ENCODE assay signal across 8 cellular contexts in the genomic region with DNA sequence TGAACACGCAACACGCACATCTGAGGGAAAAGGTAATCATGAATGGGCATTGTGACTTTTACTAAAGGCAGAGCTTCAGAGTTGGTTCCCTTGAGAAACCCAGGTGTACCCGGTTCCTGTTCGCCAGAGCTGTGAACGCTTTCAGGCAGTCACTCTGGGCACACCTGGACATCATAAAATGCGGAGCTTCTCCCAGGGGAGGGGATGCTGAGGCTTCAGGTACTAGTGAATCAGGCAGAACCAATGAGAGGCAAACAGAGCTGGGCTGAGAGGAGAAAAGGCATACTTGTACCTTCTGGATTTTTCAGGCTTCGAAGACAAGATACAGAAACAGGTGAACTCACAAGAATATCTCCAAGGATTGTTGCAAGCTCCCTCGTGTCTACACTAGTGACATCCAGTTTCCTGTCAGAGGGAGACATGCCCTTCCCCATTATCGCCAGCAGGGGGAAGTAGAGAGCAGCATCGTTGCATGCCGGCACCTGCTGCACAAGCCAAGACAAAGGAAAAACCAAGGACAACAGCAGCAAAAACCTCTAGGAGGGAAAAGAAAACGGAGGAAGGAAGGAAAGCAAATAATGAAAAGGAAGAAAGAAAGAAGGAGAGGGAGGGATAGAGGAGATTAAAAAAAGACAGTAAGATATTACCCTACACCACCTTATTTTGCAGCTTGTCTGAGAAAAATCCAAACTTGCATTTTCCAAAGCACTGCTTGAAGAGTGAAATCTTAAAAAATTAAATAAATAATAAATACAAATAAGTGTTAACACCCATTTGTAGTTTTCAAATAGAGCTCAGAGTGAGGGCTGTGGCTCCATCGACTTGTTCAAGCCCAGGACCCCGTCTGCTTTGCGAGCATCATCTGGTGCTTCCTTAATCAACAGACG. TPM values are rescaled to one million over a fixed set of nuclear protein-coding genes. Genes with fewer than 3 reads are reported as not detected.
DNase-seq lines count a peak whose midpoint lies in the region; ATAC-seq, FAIRE-seq and TF ChIP-seq lines count a peak whose summit lies in the region.

No MANE protein-coding gene starts in this region.

- TF ChIP-seq POLR2A in transverse colon (IDR thresholded peaks at IDR 0.05), result no peak

- H3K27ac ChIP-seq in pancreas, result no peak overlapping the region
- no peak overlapping the region for H3K27ac ChIP-seq in transverse colon

- H3K36me3 ChIP-seq in BJ (ENCODE audit: control insufficient read depth, insufficient read depth, low read length) (no peaks in the 10 kb centered on the region), MG63 (no peaks in the 10 kb centered on the region), pancreas (no peaks in the 10 kb centered on the region), transverse colon (no peaks in the 10 kb centered on the region)

- peaks cover 3% of the 10 kb centered on the region for H3K27me3 ChIP-seq in BJ (ENCODE audit: control insufficient read depth, insufficient read depth, low read length)
- H3K27me3 ChIP-seq in MG63, result peaks cover 5% of the 10 kb centered on the region; the same call in 1 of the 2 replicates
- no peaks in the 10 kb centered on the region for H3K27me3 ChIP-seq in pancreas
- H3K27me3 ChIP-seq in transverse colon, result peaks cover 25% of the 10 kb centered on the region

- CTCF ChIA-PET in BJ (lab: Yijun Ruan, JAX), result interaction anchor here (0.6 to 14.1 kb wide), 41 partner anchors 7 to 1599 kb away, joined by 3 to 196 read pairs (median 4); a partner anchor contains a TSS

- in situ Hi-C loops in SK-MEL-5 (cut with HindIII; ENCODE audit: low pct_unique_long_range_greater_than_20kb, low sequenced_read_pairs) (no loop called here), transverse colon (cut with MboI; ENCODE audit: low pct_ligation_motif_present in 1 of 4, low pct_unique_long_range_greater_than_20kb in 1 of 4, low sequenced_read_pairs in 3 of 4) (loop anchor here (10.0 to 25.0 kb wide), 3 partner anchors 197 to 547 kb away; a partner anchor contains a TSS)

- DNase-seq in BJ (ENCODE audit: low read depth) (no peak), MG63 (peak; percentile 65), SK-MEL-5 (ENCODE audit: low read depth, low spot score) (peak; percentile 77), germinal center (ENCODE audit: low spot score) (peak; percentile 84), pancreas (peak; percentile 67 to 87 (median 79)), transverse colon (peak; percentile 82)
- DNase-seq in activated effector memory CD4-positive, alpha-beta T cell treated with anti-CD3 and anti-CD28 coated beads, Interleukin-2, amount 50 U/mL, for 16 hours, result peak; percentile 89

- intact Hi-C loops in pancreas (cut with DNase I) (loop anchor here in 1 of 3 donors (5.0 to 10.0 kb wide), 2 partner anchors 140 to 207 kb away; no protein-coding TSS in a partner anchor), transverse colon (cut with DNase I; ENCODE audit: low total_unique reads) (loop anchor here (5.0 to 10.0 kb wide), 2 partner anchors 207 to 630 kb away; no protein-coding TSS in a partner anchor)

- peak; percentile 62 for ATAC-seq in GM19351 (IDR thresholded peaks at IDR 0.05; ENCODE audit: unreplicated experiment)
- ATAC-seq in pancreas, result peak; percentile 49 to 87 (median 82)

- TF ChIP-seq CTCF in BJ (IDR thresholded peaks at IDR 0.05; ENCODE audit: insufficient read depth, low read depth, low read length) (peak; percentile 99), pancreas (IDR thresholded peaks at IDR 0.05) (peak; percentile 91 to 97 (median 94)), transverse colon (IDR thresholded peaks at IDR 0.05) (peak; percentile 93 to 98 (median 98))

- 30 to 34% methylated on average over 16 of the region's 16 CpGs for WGBS in pancreas, 2 donors
- WGBS in transverse colon (ENCODE audit: low coverage in 1 of 2), 2 donors, result 26 to 33% methylated on average over 8 to 16 of the region's 16 CpGs

- no peak for TF ChIP-seq EP300 in transverse colon (IDR thresholded peaks at IDR 0.05; ENCODE audit: low read depth)

- POLR2A ChIA-PET in BJ (lab: Charles Lee), result interaction anchor here (0.5 kb wide), 2 partner anchors 18 to 174 kb away, joined by 3 to 7 read pairs; no protein-coding TSS in a partner anchor

- H3K4me3 ChIP-seq in BJ (ENCODE audit: low read depth, low read length), result no peak overlapping the region
- H3K4me3 ChIP-seq in MG63, result no peak overlapping the region
- H3K4me3 ChIP-seq in pancreas, result no peak overlapping the region
- H3K4me3 ChIP-seq in transverse colon, result no peak overlapping the region

- H3K4me1 ChIP-seq in pancreas (peaks cover 0 to 4% (median 0%) of the 10 kb centered on the region in 3 donors), transverse colon (peaks cover 0 to 11% (median 4%) of the 10 kb centered on the region in 4 donors)

- H3K9me3 ChIP-seq in MG63, result no peaks in the 10 kb centered on the region
- no peaks in the 10 kb centered on the region for H3K9me3 ChIP-seq in pancreas
- no peaks in the 10 kb centered on the region for H3K9me3 ChIP-seq in transverse colon

- FAIRE-seq in pancreas (lab: Jason Lieb, UNC), result no peak

RNA-seq across cellular contexts. Expression of a gene that starts 2.0 kb away (rescaled TPM):
- not detected in 2 replicates for polyA plus RNA-seq in BJ (2011; rRNA removed)
- not detected in 2 replicates for polyA minus RNA-seq in BJ (2011; rRNA and poly(A)+ RNA removed)
- total RNA-seq in MG63 (2014; rRNA removed; shearing (Covaris generic); ENCODE audit: low replicate concordance), result not detected in 2 replicates
- total RNA-seq in SK-MEL-5 (2014; rRNA removed; shearing (Covaris generic)), result not detected in 2 replicates
- polyA plus RNA-seq in SK-MEL-5 (2015; cell fraction: cytosol; rRNA removed), result not detected in 2 replicates
- not detected in 2 replicates for polyA plus RNA-seq in SK-MEL-5 (2015; cell fraction: nucleus; rRNA removed)
- total RNA-seq in pancreas, result 1 to 10 TPM in 1 of 6 donors, under 1 TPM in 2, not detected in 3; 0.12 to 1.8 (median 0.19) TPM
- polyA plus RNA-seq in pancreas, result under 1 TPM in 1 of 2 donors, not detected in 1; 0.30 TPM
- total RNA-seq in transverse colon, result not detected

RNA-seq across cellular contexts. Expression of a gene that starts 25.4 kb away (rescaled TPM):
- polyA plus RNA-seq in BJ (2011; rRNA removed) (not detected in 2 replicates), pancreas (not detected)
- not detected in 2 replicates for polyA minus RNA-seq in BJ (2011; rRNA and poly(A)+ RNA removed)
- total RNA-seq in MG63 (2014; rRNA removed; shearing (Covaris generic); ENCODE audit: low replicate concordance), result not detected in 2 replicates
- not detected in 2 replicates for total RNA-seq in SK-MEL-5 (2014; rRNA removed; shearing (Covaris generic))
- not detected in 2 replicates for polyA plus RNA-seq in SK-MEL-5 (2015; cell fraction: cytosol; rRNA removed)
- polyA plus RNA-seq in SK-MEL-5 (2015; cell fraction: nucleus; rRNA removed), result not detected in 2 replicates
- total RNA-seq in pancreas (not detected), transverse colon (not detected)

RNA-seq across cellular contexts. Expression of a gene that starts 44.3 kb away (rescaled TPM):
- polyA plus RNA-seq in BJ (2011; rRNA removed) (26.2 and 47.7 TPM in 2 replicates), pancreas (10 to 100 TPM; 37.1 to 52.6 TPM)
- 9.1 and 9.3 TPM in 2 replicates for polyA minus RNA-seq in BJ (2011; rRNA and poly(A)+ RNA removed)
- total RNA-seq in MG63 (2014; rRNA removed; shearing (Covaris generic); ENCODE audit: low replicate concordance), result 63.1 and 86.8 TPM in 2 replicates
- 153 and 164 TPM in 2 replicates for total RNA-seq in SK-MEL-5 (2014; rRNA removed; shearing (Covaris generic))
- 138 and 152 TPM in 2 replicates for polyA plus RNA-seq in SK-MEL-5 (2015; cell fraction: cytosol; rRNA removed)
- 141 and 145 TPM in 2 replicates for polyA plus RNA-seq in SK-MEL-5 (2015; cell fraction: nucleus; rRNA removed)
- total RNA-seq in pancreas (10 to 100 TPM; 21.9 to 33.2 (median 30.2) TPM), transverse colon (10 to 100 TPM; 15.7 to 50.0 (median 29.4) TPM)

RNA-seq across cellular contexts. Expression of a gene that starts 47.7 kb away (rescaled TPM):
- 8.3 and 13.2 TPM in 2 replicates for polyA plus RNA-seq in BJ (2011; rRNA removed)
- polyA minus RNA-seq in BJ (2011; rRNA and poly(A)+ RNA removed), result 7.7 and 7.8 TPM in 2 replicates
- total RNA-seq in MG63 (2014; rRNA removed; shearing (Covaris generic); ENCODE audit: low replicate concordance), result 21.5 and 24.1 TPM in 2 replicates
- 17.1 and 18.5 TPM in 2 replicates for total RNA-seq in SK-MEL-5 (2014; rRNA removed; shearing (Covaris generic))
- 12.6 and 14.6 TPM in 2 replicates for polyA plus RNA-seq in SK-MEL-5 (2015; cell fraction: cytosol; rRNA removed)
- polyA plus RNA-seq in SK-MEL-5 (2015; cell fraction: nucleus; rRNA removed), result 21.3 and 28.0 TPM in 2 replicates
- total RNA-seq in pancreas, result 1 to 10 TPM; 3.8 to 7.4 (median 5.5) TPM
- polyA plus RNA-seq in pancreas, result 1 to 10 TPM; 2.6 to 4.2 TPM
- total RNA-seq in transverse colon, result 10 to 100 TPM in 3 of 4 donors, 1 to 10 TPM in 1; 7.1 to 15.4 (median 13.9) TPM

RNA-seq across cellular contexts. Expression of a gene that starts 51.0 kb away (rescaled TPM):
- polyA plus RNA-seq in BJ (2011; rRNA removed) (not detected in 2 replicates), pancreas (not detected)
- not detected in 2 replicates for polyA minus RNA-seq in BJ (2011; rRNA and poly(A)+ RNA removed)
- total RNA-seq in MG63 (2014; rRNA removed; shearing (Covaris generic); ENCODE audit: low replicate concordance), result not detected in 2 replicates
- total RNA-seq in SK-MEL-5 (2014; rRNA removed; shearing (Covaris generic)), result not detected in 2 replicates
- polyA plus RNA-seq in SK-MEL-5 (2015; cell fraction: cytosol; rRNA removed), result not detected in 2 replicates
- not detected in 2 replicates for polyA plus RNA-seq in SK-MEL-5 (2015; cell fraction: nucleus; rRNA removed)
- total RNA-seq in pancreas (under 1 TPM in 1 of 6 donors, not detected in 5; 0.16 TPM), transverse colon (not detected)
